8 cellular contexts compared by ENCODE assay signal in genomic region chr6:167141667-167142432, GRCh38. TPM values are rescaled to one million over a fixed set of nuclear protein-coding genes. Genes with fewer than 3 reads are reported as not detected.
DNase-seq lines count a peak whose midpoint lies in the region; ATAC-seq and TF ChIP-seq lines count a peak whose summit lies in the region.

No MANE protein-coding gene starts in this region.

- DNase-seq in GM06990 (ENCODE audit: extremely low read depth, insufficient read length) (peak; percentile 75), GM23338 (ENCODE audit: low spot score) (peak; percentile 80), NAMALWA (ENCODE audit: low spot score) (peak; percentile 57), natural killer cell (no peak), uterus (peak in 1 of 2 donors; percentile 39), NCI-H1048 (lab: John Stamatoyannopoulos, UW) (no peak)
- DNase-seq in activated CD4-positive, alpha-beta T cell treated with anti-CD3 and anti-CD28 coated beads for 24 hours (ENCODE audit: low read depth in 2 of 2): peak; percentile 29 to 36
- DNase-seq in effector memory CD8-positive, alpha-beta T cell: peak; percentile 35 to 51 (median 43)

- H3K27me3 Mint-ChIP-seq in GM23338 (ENCODE audit: insufficient read depth, low read depth, poor library complexity): peaks cover 11% of the 10 kb centered on the region
- peaks cover 9 to 11% of the 10 kb centered on the region in 2 donors for H3K27me3 Mint-ChIP-seq in effector memory CD8-positive, alpha-beta T cell
- peaks cover 25 to 43% of the 10 kb centered on the region in 2 donors for H3K27me3 Mint-ChIP-seq in natural killer cell (ENCODE audit: low read depth in 2 of 2)

- H3K27ac ChIP-seq in GM23338 (ENCODE audit: low read depth): no peak overlapping the region
- no peak overlapping the region for H3K27ac ChIP-seq in uterus

- H3K9me2 ChIP-seq in GM23338 (ENCODE audit: insufficient read depth): no peaks in the 10 kb centered on the region

- H3K4me1 Mint-ChIP-seq in GM23338 (peaks cover 34% of the 10 kb centered on the region), natural killer cell (peaks cover 16% of the 10 kb centered on the region in 2 donors)
- peaks cover 9 to 21% of the 10 kb centered on the region in 2 donors for H3K4me1 Mint-ChIP-seq in effector memory CD8-positive, alpha-beta T cell (ENCODE audit: low read depth in 2 of 2)

- H3K4me3 ChIP-seq in GM06990 (replicated peaks; ENCODE audit: low read depth, low read length) (no peak overlapping the region), GM23338 (no peak overlapping the region), uterus (no peak overlapping the region)

- TF ChIP-seq POLR2A in uterus (IDR thresholded peaks at IDR 0.05): no peak

- peak; percentile 80 for ATAC-seq in GM23338
- ATAC-seq in effector memory CD8-positive, alpha-beta T cell (replicated peaks): peak; percentile 70
- peak in 2 of 3 donors; percentile 57 to 72 for ATAC-seq in natural killer cell

- H3K36me3 ChIP-seq in GM06990 (ENCODE audit: control insufficient read depth, insufficient read depth, low read length) (no peaks in the 10 kb centered on the region), GM23338 (ENCODE audit: insufficient read depth) (no peaks in the 10 kb centered on the region), uterus (no peaks in the 10 kb centered on the region)

- H3K36me3 Mint-ChIP-seq in GM23338 (ENCODE audit: low read depth): peaks cover 8% of the 10 kb centered on the region; the same call in 1 of the 3 replicates
- H3K36me3 Mint-ChIP-seq in effector memory CD8-positive, alpha-beta T cell (ENCODE audit: insufficient read depth): peaks cover 36% of the 10 kb centered on the region
- H3K36me3 Mint-ChIP-seq in natural killer cell: no peaks in the 10 kb centered on the region

- H3K9me3 ChIP-seq in uterus: no peaks in the 10 kb centered on the region

- no peaks in the 10 kb centered on the region for H3K79me2 ChIP-seq in GM23338 (replicated peaks; ENCODE audit: insufficient read depth)

- no peaks in the 10 kb centered on the region for H4K20me1 ChIP-seq in GM23338 (replicated peaks; ENCODE audit: insufficient read depth)

- H3K27me3 ChIP-seq in GM06990 (replicated peaks; ENCODE audit: control insufficient read depth, insufficient read depth, low read length) (no peaks in the 10 kb centered on the region), GM23338 (ENCODE audit: insufficient read depth) (peaks cover 5% of the 10 kb centered on the region; the same call in 1 of the 2 replicates), uterus (no peaks in the 10 kb centered on the region)

- no peak overlapping the region for H3K4me3 Mint-ChIP-seq in GM23338
- H3K4me3 Mint-ChIP-seq in effector memory CD8-positive, alpha-beta T cell: peak overlapping the region in 1 of 2 donors; percentile 74
- no peak overlapping the region for H3K4me3 Mint-ChIP-seq in natural killer cell

- H3K9me3 Mint-ChIP-seq in GM23338: peaks cover 7% of the 10 kb centered on the region
- H3K9me3 Mint-ChIP-seq in effector memory CD8-positive, alpha-beta T cell: no peaks in the 10 kb centered on the region
- no peaks in the 10 kb centered on the region for H3K9me3 Mint-ChIP-seq in natural killer cell

- intact Hi-C loops in natural killer cell (cut with micrococcal nuclease): loop anchor here (1.0 to 5.0 kb wide), 2 partner anchors 356 to 365 kb away; no protein-coding TSS in a partner anchor
- intact Hi-C loops in uterus (cut with DNase I; ENCODE audit: low total_unique reads): loop anchor here (10.0 kb wide), 1 partner anchor 367 kb away; no protein-coding TSS in a partner anchor

- H3K4me1 ChIP-seq in GM23338 (ENCODE audit: insufficient read depth) (peaks cover 42% of the 10 kb centered on the region), uterus (no peaks in the 10 kb centered on the region)

- TF ChIP-seq CTCF in GM06990 (IDR thresholded peaks at IDR 0.05; ENCODE audit: insufficient read depth, low read length, poor library complexity, severe bottlenecking) (peak; percentile 96), GM23338 (conservative IDR thresholded peaks at IDR 0.05; ENCODE audit: low read depth in 2 of 2) (peak; percentile 78 to 97), natural killer cell (IDR thresholded peaks at IDR 0.05) (peak; percentile 51), uterus (IDR thresholded peaks at IDR 0.05) (peak; percentile 65 to 80 (median 77))

- H3F3A ChIP-seq in GM23338 (replicated peaks; ENCODE audit: low read depth): no peaks in the 10 kb centered on the region

- no peak overlapping the region for H3K27ac Mint-ChIP-seq in GM23338
- H3K27ac Mint-ChIP-seq in effector memory CD8-positive, alpha-beta T cell: peak overlapping the region in 1 of 2 donors; percentile 87
- no peak overlapping the region for H3K27ac Mint-ChIP-seq in natural killer cell

- no peak overlapping the region for H3K4me2 ChIP-seq in GM23338

- peak overlapping the region; percentile 85; the same call in 1 of the 2 replicates for H2AFZ ChIP-seq in GM23338

TF ChIP-seq in GM23338, 12 proteins besides CTCF, POLR2A, EP300 and RAD21 (continues in another document):
- TF ChIP-seq REST (IDR thresholded peaks at IDR 0.05; ENCODE audit: unreplicated experiment) (no peak), NANOG (IDR thresholded peaks at IDR 0.05; ENCODE audit: borderline replicate concordance) (no peak), STAT1 (IDR thresholded peaks at IDR 0.05; ENCODE audit: unreplicated experiment) (no peak), POLR2AphosphoS5 (IDR thresholded peaks at IDR 0.05; ENCODE audit: low read depth) (no peak)

RNA-seq across cellular contexts. Expression of gene GPR31, which starts 15.9 kb away (rescaled TPM):
- total RNA-seq in GM23338 (2014; rRNA removed; shearing (Covaris generic)): not detected in 2 replicates
- polyA plus RNA-seq in GM23338 (2016; fragmentation: Nextera tagmentation; extraction: Ambion mirVana): not detected in 2 replicates
- total RNA-seq in natural killer cell (under 1 TPM in 1 of 3 donors, not detected in 2; 0.24 TPM), uterus (not detected)

RNA-seq across cellular contexts. Expression of gene CCR6, which starts 19.0 kb away (rescaled TPM):
- total RNA-seq in GM23338 (2014; rRNA removed; shearing (Covaris generic)): not detected in 2 replicates
- not detected in 2 replicates for polyA plus RNA-seq in GM23338 (2016; fragmentation: Nextera tagmentation; extraction: Ambion mirVana)
- total RNA-seq in natural killer cell: under 1 TPM in 1 of 3 donors, not detected in 2; 0.23 TPM
- total RNA-seq in uterus: not detected

Comparison
In these comparisons a context has a peak if more than half of its experiments do, and no peak if none do; other contexts are left out.
1. DNase-seq: peak in GM06990 (single experiment), GM23338 (single experiment), NAMALWA (single experiment), activated CD4-positive, alpha-beta T cell treated with anti-CD3 and anti-CD28 coated beads for 24 hours (2 of 2) and effector memory CD8-positive, alpha-beta T cell (3 of 3); none in natural killer cell (single experiment) and NCI-H1048 (single experiment).
2. Peak in every context shown above with its lines, with median percentiles within 50 percentile points of each other: CTCF ChIP-seq and ATAC-seq.